Comparison of ENCODE assay signal across 8 cellular contexts in genomic region chr5:68369436-68370125, GRCh38.
A peak's percentile ranks its signal among the peaks of the same experiment; 100 is the strongest.
DNase-seq lines count a peak whose midpoint lies in the region; ATAC-seq and TF ChIP-seq lines count a peak whose summit lies in the region.

No MANE protein-coding gene starts in this region.

- peak; percentile 65 for ATAC-seq in GM18907 (IDR thresholded peaks at IDR 0.05; ENCODE audit: unreplicated experiment)
- peak; percentile 52 for ATAC-seq in HG02870 (IDR thresholded peaks at IDR 0.05; ENCODE audit: unreplicated experiment)

- TF ChIP-seq EP300 in ovary (IDR thresholded peaks at IDR 0.05) = no peak

- H3K9me3 ChIP-seq in ovary = no peaks in the 10 kb centered on the region

- H3K27me3 ChIP-seq in ovary = no peaks in the 10 kb centered on the region

- POLR2A ChIA-PET in GM10248 (lab: Yijun Ruan, JAX) = no interaction called here

- TF ChIP-seq POLR2A in ovary (IDR thresholded peaks at IDR 0.05) = no peak

- H3K36me3 ChIP-seq in ovary = no peaks in the 10 kb centered on the region

- no peak overlapping the region for H3K4me3 ChIP-seq in ovary

- H3K4me1 ChIP-seq in ovary (ENCODE audit: insufficient read depth) = no peaks in the 10 kb centered on the region

- DNase-seq in activated CD4-positive, alpha-beta T cell treated with anti-CD3 and anti-CD28 coated beads for 48 hours = peak; percentile 61
- DNase-seq in stimulated activated CD4-positive, alpha-beta T cell treated with anti-CD3 and anti-CD28 coated beads, Interleukin-15, amount 100 ng/mL, for 24 hours = peak; percentile 60
- DNase-seq in NCI-H187 (lab: John Stamatoyannopoulos, UW) (no peak), ovary (no peak), GM10248 (ENCODE audit: extremely low spot score) (no peak), GDM1 (lab: John Stamatoyannopoulos, UW) (no peak)

- 84 to 86% (median 84%) methylated on average over 7 of the region's 7 CpGs for WGBS in ovary, 3 donors

- H3K27ac ChIP-seq in ovary = no peak overlapping the region

- CTCF ChIA-PET in GM10248 (lab: Yijun Ruan, JAX) = interaction anchor here (1.4 to 1.6 kb wide), 2 partner anchors 10 to 43 kb away, joined by 3 to 4 read pairs; no protein-coding TSS in a partner anchor

- no peak for TF ChIP-seq CTCF in ovary (IDR thresholded peaks at IDR 0.05)
- no peak for TF ChIP-seq CTCF in GM10248 (IDR thresholded peaks at IDR 0.05; ENCODE audit: control extremely low read depth, extremely low read depth, low read depth, missing control alignments)

- intact Hi-C loops in ovary (cut with DNase I) = no loop called here

Comparison
In these comparisons a context has a peak if more than half of its experiments do, and no peak if none do; other contexts are left out.
1. DNase-seq: peak in activated CD4-positive, alpha-beta T cell treated with anti-CD3 and anti-CD28 coated beads for 48 hours (single experiment) and stimulated activated CD4-positive, alpha-beta T cell treated with anti-CD3 and anti-CD28 coated beads, Interleukin-15, amount 100 ng/mL, for 24 hours (single experiment); none in NCI-H187 (0 of 2), ovary (0 of 5), GM10248 (single experiment) and GDM1 (single experiment).